Comparison of ENCODE assay signal across 1 cellular context in the genomic region with DNA sequence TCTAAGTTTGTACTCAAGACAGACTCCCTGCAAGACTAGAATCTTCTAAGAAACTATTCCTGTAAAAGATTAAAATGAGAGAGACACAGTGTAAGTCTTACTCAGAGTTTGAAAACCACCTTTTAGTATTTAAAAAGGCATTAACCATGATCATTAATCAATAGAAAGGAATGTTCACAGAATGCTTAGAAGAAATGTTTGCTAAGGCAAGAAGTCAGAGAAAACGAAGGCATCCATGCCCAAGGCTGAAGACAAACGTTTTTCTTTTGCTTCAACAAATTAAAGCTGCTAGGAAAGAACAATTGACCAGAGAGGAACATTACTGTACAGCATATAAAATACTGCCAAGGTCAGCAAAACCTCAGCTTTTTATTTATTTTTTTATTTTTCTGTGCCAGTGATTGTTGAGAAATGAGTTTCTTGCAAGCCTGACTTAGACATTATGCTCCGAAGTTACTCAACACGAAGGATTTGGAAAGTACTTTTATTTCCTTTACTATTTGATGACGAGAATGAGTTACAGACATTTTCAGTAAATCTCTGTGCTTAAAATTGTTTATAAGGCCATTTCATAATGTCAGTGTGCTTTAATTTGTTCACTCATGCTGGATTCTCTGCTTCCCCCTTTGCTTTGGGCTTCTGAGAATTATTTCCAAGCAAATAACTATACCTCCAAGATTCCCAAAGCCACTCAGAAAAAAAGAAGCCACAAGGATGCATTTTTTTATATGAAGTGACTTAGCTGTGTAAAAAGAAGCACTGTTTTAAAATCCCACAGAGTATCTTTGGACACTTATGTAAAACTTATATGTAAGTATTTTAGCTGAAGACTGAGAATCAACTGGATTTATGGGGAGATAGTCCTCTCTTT.
A peak's percentile ranks its signal among the peaks of the same experiment; 100 is the strongest.
TF ChIP-seq lines count a peak whose summit lies in the region.

No MANE protein-coding gene starts in this region.

TF ChIP-seq in GM23338, 12 proteins besides CTCF, POLR2A, EP300 and RAD21:
- TF ChIP-seq EZH2 (IDR thresholded peaks at IDR 0.05; ENCODE audit: low read depth, unreplicated experiment) (no peak), EZH2phosphoT487 (IDR thresholded peaks at IDR 0.05; ENCODE audit: unreplicated experiment) (no peak), ZNF114 (CRISPR knock-in tag; IDR thresholded peaks at IDR 0.05) (no peak), POLR2AphosphoS5 (IDR thresholded peaks at IDR 0.05; ENCODE audit: low read depth) (0 out of 2 replicates have a peak, but pooled peaks have one; percentile 8)
- TF ChIP-seq, protein P1, sequence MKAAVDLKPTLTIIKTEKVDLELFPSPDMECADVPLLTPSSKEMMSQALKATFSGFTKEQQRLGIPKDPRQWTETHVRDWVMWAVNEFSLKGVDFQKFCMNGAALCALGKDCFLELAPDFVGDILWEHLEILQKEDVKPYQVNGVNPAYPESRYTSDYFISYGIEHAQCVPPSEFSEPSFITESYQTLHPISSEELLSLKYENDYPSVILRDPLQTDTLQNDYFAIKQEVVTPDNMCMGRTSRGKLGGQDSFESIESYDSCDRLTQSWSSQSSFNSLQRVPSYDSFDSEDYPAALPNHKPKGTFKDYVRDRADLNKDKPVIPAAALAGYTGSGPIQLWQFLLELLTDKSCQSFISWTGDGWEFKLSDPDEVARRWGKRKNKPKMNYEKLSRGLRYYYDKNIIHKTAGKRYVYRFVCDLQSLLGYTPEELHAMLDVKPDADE (IDR thresholded peaks at IDR 0.05), result no peak
TF ChIP-seq in GM23338: peak in this region for 1.
